15 cellular contexts compared by ENCODE assay signal in the genomic region with DNA sequence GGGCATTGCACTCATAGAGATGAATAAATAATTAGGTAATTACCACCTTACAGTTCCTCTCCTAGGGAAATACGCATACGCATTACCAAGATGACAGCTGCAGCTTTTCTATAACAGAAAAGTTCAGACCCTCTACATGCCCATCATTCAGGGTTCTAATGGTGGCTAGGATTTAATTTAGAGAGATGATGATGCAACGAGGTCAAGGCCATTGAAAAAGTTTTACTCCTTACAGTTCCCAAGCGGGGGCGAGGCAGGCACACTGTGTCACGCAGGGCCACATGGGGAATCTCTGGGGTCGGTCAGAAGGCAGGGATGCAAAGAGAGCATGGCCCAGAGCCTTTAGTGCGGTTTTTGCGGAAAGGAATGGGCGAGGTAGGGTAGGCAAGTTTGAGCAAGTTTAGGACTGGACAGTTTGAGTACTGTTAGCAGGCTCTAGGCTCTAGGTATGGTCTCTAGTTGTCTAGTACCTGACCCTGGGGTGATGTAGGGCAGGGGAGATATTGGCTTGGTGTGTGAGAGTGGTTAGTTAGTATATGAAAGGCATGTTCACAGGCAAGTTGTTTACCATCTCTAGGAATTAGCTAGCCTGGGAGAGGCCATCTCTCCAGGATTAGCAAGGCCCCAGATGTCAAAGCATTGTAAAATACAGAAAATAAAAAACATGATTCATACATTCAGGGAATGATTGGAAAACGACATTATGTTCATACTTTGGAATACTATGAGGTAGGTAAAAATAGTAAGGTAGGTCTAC. TPM values are rescaled to one million over a fixed set of nuclear protein-coding genes. Genes with fewer than 3 reads are reported as not detected.
DNase-seq lines count a peak whose midpoint lies in the region; ATAC-seq, FAIRE-seq and TF ChIP-seq lines count a peak whose summit lies in the region.
"Had no signal": no experiment of that assay in that cellular context is flagged by ENCODE, and none has a peak within 500 bp of the region (broad histone marks: within the 10 kb centered on the region; RNA-seq: fewer than 3 reads in every experiment).

No MANE protein-coding gene starts in this region.

- no peaks in the 10 kb centered on the region for H3K9me3 Mint-ChIP-seq in activated naive CD8-positive, alpha-beta T cell treated with anti-CD3 and anti-CD28 coated beads, Interleukin-2, amount 10 ng/mL, durations not matched to agents 7 days and 5 days

- H3K23ac ChIP-seq in mesendoderm (ENCODE audit: low read length) = no peak overlapping the region

- no peaks in the 10 kb centered on the region for H3K36me3 ChIP-seq in mesendoderm (ENCODE audit: control insufficient read depth, insufficient read depth, low read length)
- H3K36me3 ChIP-seq in HAP-1 (replicated peaks) = no peaks in the 10 kb centered on the region
- H3K36me3 ChIP-seq: pancreas, uterus had no signal

- TF ChIP-seq EP300 in A549 (IDR thresholded peaks at IDR 0.05) = no peak

- no peak overlapping the region for H3K56ac ChIP-seq in mesendoderm (ENCODE audit: low read length)

- no peak overlapping the region for H3K4me3 ChIP-seq in A549
- no peak overlapping the region for H3K4me3 ChIP-seq in mesendoderm (ENCODE audit: low read length)
- no peak overlapping the region for H3K4me3 ChIP-seq in HAP-1
- H3K4me3 ChIP-seq: pancreas, uterus had no signal

- no peak overlapping the region for H4K8ac ChIP-seq in mesendoderm (ENCODE audit: low read depth, low read length)

- no peak overlapping the region for H2BK120ac ChIP-seq in mesendoderm (ENCODE audit: low read depth, low read length)

- POLR2A ChIA-PET in A549 (lab: Yijun Ruan, JAX) = no interaction called here
- POLR2A ChIA-PET in activated naive CD8-positive, alpha-beta T cell treated with anti-CD3 and anti-CD28 coated beads, Interleukin-2, amount 10 ng/mL, durations not matched to agents 7 days and 5 days (lab: Charles Lee) = interaction anchor here (2.3 to 6.2 kb wide), 2 partner anchors 12 kb away, joined by 5 to 74 read pairs; no protein-coding TSS in a partner anchor

- H3K79me2 ChIP-seq in mesendoderm (ENCODE audit: control insufficient read depth, insufficient read depth, low read length) = no peaks in the 10 kb centered on the region

- in situ Hi-C loops in HAP-1 (cut with MboI; ENCODE audit: low sequenced_read_pairs) = no loop called here

- H3K27me3 ChIP-seq in mesendoderm (ENCODE audit: insufficient read depth, low read length, poor library complexity) = no peaks in the 10 kb centered on the region
- H3K27me3 ChIP-seq in HAP-1 (ENCODE audit: low read depth) = no peaks in the 10 kb centered on the region
- H3K27me3 ChIP-seq: pancreas, uterus had no signal

- H3K18ac ChIP-seq in mesendoderm (ENCODE audit: low read length) = no peak overlapping the region

- H3K4me2 ChIP-seq in A549 (0 out of 3 replicates have a peak overlapping the region, but pooled peaks have one; percentile 4), mesendoderm (ENCODE audit: low read length) (no peak overlapping the region)

- 78% methylated on average over 11 of the region's 11 CpGs for WGBS in A549 (ENCODE audit: missing lambda C conversion rate)
- WGBS in mesendoderm (ENCODE audit: extremely low coverage, insufficient coverage, low lambda C conversion rate) = no CpG with 5 or more reads among the region's 11 CpGs

- H2AK5ac ChIP-seq in mesendoderm (ENCODE audit: low read length) = peak overlapping the region; percentile 24

- H3K27ac ChIP-seq in A549 = peak overlapping the region; percentile 96 to 100
- no peak overlapping the region for H3K27ac ChIP-seq in mesendoderm (ENCODE audit: low read depth, low read length)
- H3K27ac ChIP-seq: pancreas, uterus had no signal

- ATAC-seq in A549 (no peak), GM21717 (IDR thresholded peaks at IDR 0.05; ENCODE audit: unreplicated experiment) (no peak), GM19463 (IDR thresholded peaks at IDR 0.05; ENCODE audit: unreplicated experiment) (no peak)
- no peak for ATAC-seq in activated naive CD8-positive, alpha-beta T cell treated with anti-CD3 and anti-CD28 coated beads, Interleukin-2, amount 10 ng/mL, durations not matched to agents 7 days and 5 days (ENCODE audit: low read depth)
- ATAC-seq: pancreas; stimulated activated naive CD8-positive, alpha-beta T cell treated with anti-CD3 and anti-CD28 coated beads, Interleukin-15, Interleukin-2, amounts not matched to agents 100 U/mL and 50 U/mL, for 24 hours had no signal

- no peaks in the 10 kb centered on the region for H3K9me3 ChIP-seq in A549
- no peaks in the 10 kb centered on the region for H3K9me3 ChIP-seq in HAP-1
- H3K9me3 ChIP-seq: pancreas, uterus had no signal

- no peaks in the 10 kb centered on the region for H3K36me3 Mint-ChIP-seq in activated naive CD8-positive, alpha-beta T cell treated with anti-CD3 and anti-CD28 coated beads, Interleukin-2, amount 10 ng/mL, durations not matched to agents 7 days and 5 days

- H3K27ac Mint-ChIP-seq in activated naive CD8-positive, alpha-beta T cell treated with anti-CD3 and anti-CD28 coated beads, Interleukin-2, amount 10 ng/mL, durations not matched to agents 7 days and 5 days = peak overlapping the region; percentile 43

- H4K5ac ChIP-seq in mesendoderm (ENCODE audit: low read length) = no peak overlapping the region

- H2BK15ac ChIP-seq in mesendoderm (replicated peaks; ENCODE audit: low read depth) = no peak overlapping the region

- no peaks in the 10 kb centered on the region for H3K79me1 ChIP-seq in mesendoderm (ENCODE audit: low read length)

- H3K4ac ChIP-seq in mesendoderm (ENCODE audit: low read depth, low read length) = peak overlapping the region; percentile 46

- FAIRE-seq in A549 (lab: Jason Lieb, UNC) (no peak), GM12892 (lab: Jason Lieb, UNC) (peak; percentile 14)
- FAIRE-seq: pancreas, small intestine had no signal

- TF ChIP-seq POLR2A in A549 (IDR thresholded peaks at IDR 0.05; ENCODE audit: low read length) = no peak
- TF ChIP-seq POLR2A in GM12892 (IDR thresholded peaks at IDR 0.05; ENCODE audit: low read depth, low read length) = no peak

- peak overlapping the region; percentile 27 for H2BK5ac ChIP-seq in mesendoderm (ENCODE audit: low read length)

- H3K9ac ChIP-seq in mesendoderm (ENCODE audit: low read length) = no peak overlapping the region

- H3K4me1 ChIP-seq in A549 (peaks cover 97% of the 10 kb centered on the region), mesendoderm (ENCODE audit: control insufficient read depth, low read depth, low read length) (peaks cover 6% of the 10 kb centered on the region), HAP-1 (no peaks in the 10 kb centered on the region)
- H3K4me1 ChIP-seq: uterus had no signal

- H3K27me3 Mint-ChIP-seq in activated naive CD8-positive, alpha-beta T cell treated with anti-CD3 and anti-CD28 coated beads, Interleukin-2, amount 10 ng/mL, durations not matched to agents 7 days and 5 days = no peaks in the 10 kb centered on the region

- DNase-seq in A549 (ENCODE audit: low read depth in 1 of 2, low spot score in 1 of 2) (no peak), GM12892 (ENCODE audit: insufficient read length) (no peak), mesendoderm (no peak), DMS79 (lab: John Stamatoyannopoulos, UW) (no peak), HAP-1 (ENCODE audit: low spot score in 2 of 2) (no peak)
- DNase-seq in activated naive CD8-positive, alpha-beta T cell treated with anti-CD3 and anti-CD28 coated beads, Interleukin-2, amount 10 ng/mL, durations not matched to agents 7 days and 5 days = no peak
- DNase-seq: activated CD4-positive, alpha-beta T cell treated with anti-CD3 and anti-CD28 coated beads, Interleukin-2, amount 50 U/mL, for 48 hours; amygdala; NCI-H1694 treated with DMSO at 0.1 percent for 48 hours; pancreas; small intestine; stimulated activated naive CD8-positive, alpha-beta T cell treated with anti-CD3 and anti-CD28 coated beads, Interleukin-15, Interleukin-2, amounts not matched to agents 100 U/mL and 50 U/mL, for 24 hours; uterus had no signal

- CTCF ChIA-PET in A549 (lab: Yijun Ruan, JAX) = interaction anchor here (0.7 to 1.5 kb wide), 4 partner anchors 29 to 48 kb away, joined by 3 to 4 read pairs (median 4); a partner anchor contains a TSS

- H3K4me1 Mint-ChIP-seq in activated naive CD8-positive, alpha-beta T cell treated with anti-CD3 and anti-CD28 coated beads, Interleukin-2, amount 10 ng/mL, durations not matched to agents 7 days and 5 days = peaks cover 42% of the 10 kb centered on the region

- H3K4me3 Mint-ChIP-seq in activated naive CD8-positive, alpha-beta T cell treated with anti-CD3 and anti-CD28 coated beads, Interleukin-2, amount 10 ng/mL, durations not matched to agents 7 days and 5 days = no peak overlapping the region

- TF ChIP-seq RAD21 in A549 (conservative IDR thresholded peaks at IDR 0.05 in 1 of 2, IDR thresholded peaks at IDR 0.05 in 1 of 2) = no peak

- TF ChIP-seq CTCF in A549 (IDR thresholded peaks at IDR 0.05) = no peak

TF ChIP-seq in A549, 52 proteins besides CTCF, POLR2A, EP300 and RAD21:
- no peak for TF ChIP-seq FOSL2 (IDR thresholded peaks at IDR 0.05)
- TF ChIP-seq FOSL2 (CRISPR knock-in tag; IDR thresholded peaks at IDR 0.05) = peak; percentile 8; the same call in 1 of the 2 replicates
- no peak for TF ChIP-seq HOXB5 (CRISPR knock-in tag; IDR thresholded peaks at IDR 0.05)

RNA-seq across cellular contexts. Expression of a gene that starts 29.6 kb away (rescaled TPM):
- polyA plus RNA-seq in A549 (2011; rRNA removed) (171 and 193 TPM in 2 replicates), A549 (2017; fragmentation: RNase III; extraction: RNeasy Plus Mini Kit Qiagen cat#74134 plus additional on column Dnase treatment) (209 to 336 TPM (median 288 TPM) in 3 replicates)
- polyA plus RNA-seq in A549 (2012; cell fraction: cytosol; rRNA removed) = 847 and 922 TPM in 2 replicates
- polyA plus RNA-seq in A549 (2012; cell fraction: nucleus; rRNA removed) = 1,068 and 1,236 TPM in 2 replicates
- 142 and 176 TPM in 2 replicates for polyA minus RNA-seq in A549 (2011; rRNA and poly(A)+ RNA removed)
- 101 TPM for polyA plus RNA-seq in GM12892 (2012; ENCODE audit: missing spikeins)
- 10 to 100 TPM; 44.0 to 51.1 TPM for total RNA-seq in activated naive CD8-positive, alpha-beta T cell treated with anti-CD3 and anti-CD28 coated beads, Interleukin-2, amount 10 ng/mL, durations not matched to agents 7 days and 5 days
- 209 TPM for polyA plus RNA-seq in mesendoderm (2013, experiment 1 of 2)
- polyA plus RNA-seq in mesendoderm (2013, experiment 2 of 2) = 208 TPM

RNA-seq across cellular contexts. Expression of a gene that starts 57.9 kb away (rescaled TPM):
- polyA plus RNA-seq in A549 (2011; rRNA removed) (0.90 and 1.6 TPM in 2 replicates), A549 (2017; fragmentation: RNase III; extraction: RNeasy Plus Mini Kit Qiagen cat#74134 plus additional on column Dnase treatment) (3.4 to 3.9 TPM (median 3.4 TPM) in 3 replicates)
- polyA plus RNA-seq in A549 (2012; cell fraction: cytosol; rRNA removed) = 1.8 and 2.4 TPM in 2 replicates
- 6.3 and 9.0 TPM in 2 replicates for polyA plus RNA-seq in A549 (2012; cell fraction: nucleus; rRNA removed)
- polyA minus RNA-seq in A549 (2011; rRNA and poly(A)+ RNA removed) = 3.0 and 3.3 TPM in 2 replicates
- polyA plus RNA-seq in GM12892 (2012; ENCODE audit: missing spikeins) = 2.0 TPM
- total RNA-seq in activated naive CD8-positive, alpha-beta T cell treated with anti-CD3 and anti-CD28 coated beads, Interleukin-2, amount 10 ng/mL, durations not matched to agents 7 days and 5 days = 10 to 100 TPM; 44.2 to 45.1 TPM
- 2.1 TPM for polyA plus RNA-seq in mesendoderm (2013, experiment 1 of 2)
- polyA plus RNA-seq in mesendoderm (2013, experiment 2 of 2) = 1.8 TPM
